Comparison of ENCODE assay signal across 3 cellular contexts in the genomic region with DNA sequence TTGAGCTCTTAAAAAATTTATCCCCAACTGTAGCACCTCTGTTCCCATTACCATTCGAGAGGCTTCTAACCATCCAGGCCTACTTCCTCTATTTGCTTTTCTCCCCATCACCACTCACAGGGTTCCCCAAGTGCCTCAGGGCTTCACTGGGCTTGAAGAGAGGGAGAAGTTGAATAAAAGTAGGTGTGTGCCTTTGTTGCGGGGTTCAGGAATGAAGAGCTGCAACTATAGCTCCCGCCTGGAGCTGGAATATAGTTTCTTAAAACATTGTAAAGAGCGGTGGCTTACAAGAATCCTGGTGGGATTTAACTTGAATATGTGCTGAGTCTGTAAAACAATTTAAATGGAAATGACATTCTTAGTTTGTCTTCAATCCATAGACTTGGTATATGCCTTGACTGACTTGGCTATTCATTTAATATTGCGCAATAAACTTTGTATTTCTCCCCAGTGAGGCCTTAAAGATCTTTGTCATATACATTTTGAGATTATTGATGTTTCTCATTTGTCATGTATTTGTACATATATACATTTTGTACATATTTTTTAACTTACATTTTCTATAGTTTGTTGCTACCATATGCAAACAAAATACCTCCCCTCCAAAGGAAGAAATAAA.
TF ChIP-seq lines count a peak whose summit lies in the region.

No MANE protein-coding gene starts in this region.

TF ChIP-seq in GM23338, 12 proteins besides CTCF, POLR2A, EP300 and RAD21:
- no peak for TF ChIP-seq EZH2phosphoT487 (IDR thresholded peaks at IDR 0.05; ENCODE audit: unreplicated experiment)
- no peak for TF ChIP-seq NANOG (IDR thresholded peaks at IDR 0.05; ENCODE audit: borderline replicate concordance)
- TF ChIP-seq STAT1 (IDR thresholded peaks at IDR 0.05; ENCODE audit: unreplicated experiment), result no peak
- no peak for TF ChIP-seq ZNF114 (CRISPR knock-in tag; IDR thresholded peaks at IDR 0.05)

TF ChIP-seq in Ishikawa, 13 proteins besides CTCF, POLR2A, EP300 and RAD21:
- TF ChIP-seq ZBTB7A (IDR thresholded peaks at IDR 0.05; ENCODE audit: low read depth), result no peak
- TF ChIP-seq CEBPB (IDR thresholded peaks at IDR 0.05), result peak; percentile 92
- no peak for TF ChIP-seq TEAD4 (IDR thresholded peaks at IDR 0.05)
- no peak for TF ChIP-seq TAF1 (IDR thresholded peaks at IDR 0.05; ENCODE audit: low read depth)
TF ChIP-seq in Ishikawa: peak in this region for 1.

TF ChIP-seq in H1, 55 proteins besides CTCF, POLR2A, EP300 and RAD21:
- TF ChIP-seq ASH2L (IDR thresholded peaks at IDR 0.05; ENCODE audit: low read length) (no peak), CEBPB (IDR thresholded peaks at IDR 0.05; ENCODE audit: low read depth, low read length) (peak; percentile 98), HDAC6 (IDR thresholded peaks at IDR 0.05; ENCODE audit: low read depth, low read length) (no peak), POU5F1 (IDR thresholded peaks at IDR 0.05; ENCODE audit: low read depth, low read length) (no peak), RFX5 (IDR thresholded peaks at IDR 0.05; ENCODE audit: borderline replicate concordance, low read depth, low read length) (no peak), TBP (IDR thresholded peaks at IDR 0.05; ENCODE audit: low read depth, low read length) (no peak)
- TF ChIP-seq, protein P1, sequence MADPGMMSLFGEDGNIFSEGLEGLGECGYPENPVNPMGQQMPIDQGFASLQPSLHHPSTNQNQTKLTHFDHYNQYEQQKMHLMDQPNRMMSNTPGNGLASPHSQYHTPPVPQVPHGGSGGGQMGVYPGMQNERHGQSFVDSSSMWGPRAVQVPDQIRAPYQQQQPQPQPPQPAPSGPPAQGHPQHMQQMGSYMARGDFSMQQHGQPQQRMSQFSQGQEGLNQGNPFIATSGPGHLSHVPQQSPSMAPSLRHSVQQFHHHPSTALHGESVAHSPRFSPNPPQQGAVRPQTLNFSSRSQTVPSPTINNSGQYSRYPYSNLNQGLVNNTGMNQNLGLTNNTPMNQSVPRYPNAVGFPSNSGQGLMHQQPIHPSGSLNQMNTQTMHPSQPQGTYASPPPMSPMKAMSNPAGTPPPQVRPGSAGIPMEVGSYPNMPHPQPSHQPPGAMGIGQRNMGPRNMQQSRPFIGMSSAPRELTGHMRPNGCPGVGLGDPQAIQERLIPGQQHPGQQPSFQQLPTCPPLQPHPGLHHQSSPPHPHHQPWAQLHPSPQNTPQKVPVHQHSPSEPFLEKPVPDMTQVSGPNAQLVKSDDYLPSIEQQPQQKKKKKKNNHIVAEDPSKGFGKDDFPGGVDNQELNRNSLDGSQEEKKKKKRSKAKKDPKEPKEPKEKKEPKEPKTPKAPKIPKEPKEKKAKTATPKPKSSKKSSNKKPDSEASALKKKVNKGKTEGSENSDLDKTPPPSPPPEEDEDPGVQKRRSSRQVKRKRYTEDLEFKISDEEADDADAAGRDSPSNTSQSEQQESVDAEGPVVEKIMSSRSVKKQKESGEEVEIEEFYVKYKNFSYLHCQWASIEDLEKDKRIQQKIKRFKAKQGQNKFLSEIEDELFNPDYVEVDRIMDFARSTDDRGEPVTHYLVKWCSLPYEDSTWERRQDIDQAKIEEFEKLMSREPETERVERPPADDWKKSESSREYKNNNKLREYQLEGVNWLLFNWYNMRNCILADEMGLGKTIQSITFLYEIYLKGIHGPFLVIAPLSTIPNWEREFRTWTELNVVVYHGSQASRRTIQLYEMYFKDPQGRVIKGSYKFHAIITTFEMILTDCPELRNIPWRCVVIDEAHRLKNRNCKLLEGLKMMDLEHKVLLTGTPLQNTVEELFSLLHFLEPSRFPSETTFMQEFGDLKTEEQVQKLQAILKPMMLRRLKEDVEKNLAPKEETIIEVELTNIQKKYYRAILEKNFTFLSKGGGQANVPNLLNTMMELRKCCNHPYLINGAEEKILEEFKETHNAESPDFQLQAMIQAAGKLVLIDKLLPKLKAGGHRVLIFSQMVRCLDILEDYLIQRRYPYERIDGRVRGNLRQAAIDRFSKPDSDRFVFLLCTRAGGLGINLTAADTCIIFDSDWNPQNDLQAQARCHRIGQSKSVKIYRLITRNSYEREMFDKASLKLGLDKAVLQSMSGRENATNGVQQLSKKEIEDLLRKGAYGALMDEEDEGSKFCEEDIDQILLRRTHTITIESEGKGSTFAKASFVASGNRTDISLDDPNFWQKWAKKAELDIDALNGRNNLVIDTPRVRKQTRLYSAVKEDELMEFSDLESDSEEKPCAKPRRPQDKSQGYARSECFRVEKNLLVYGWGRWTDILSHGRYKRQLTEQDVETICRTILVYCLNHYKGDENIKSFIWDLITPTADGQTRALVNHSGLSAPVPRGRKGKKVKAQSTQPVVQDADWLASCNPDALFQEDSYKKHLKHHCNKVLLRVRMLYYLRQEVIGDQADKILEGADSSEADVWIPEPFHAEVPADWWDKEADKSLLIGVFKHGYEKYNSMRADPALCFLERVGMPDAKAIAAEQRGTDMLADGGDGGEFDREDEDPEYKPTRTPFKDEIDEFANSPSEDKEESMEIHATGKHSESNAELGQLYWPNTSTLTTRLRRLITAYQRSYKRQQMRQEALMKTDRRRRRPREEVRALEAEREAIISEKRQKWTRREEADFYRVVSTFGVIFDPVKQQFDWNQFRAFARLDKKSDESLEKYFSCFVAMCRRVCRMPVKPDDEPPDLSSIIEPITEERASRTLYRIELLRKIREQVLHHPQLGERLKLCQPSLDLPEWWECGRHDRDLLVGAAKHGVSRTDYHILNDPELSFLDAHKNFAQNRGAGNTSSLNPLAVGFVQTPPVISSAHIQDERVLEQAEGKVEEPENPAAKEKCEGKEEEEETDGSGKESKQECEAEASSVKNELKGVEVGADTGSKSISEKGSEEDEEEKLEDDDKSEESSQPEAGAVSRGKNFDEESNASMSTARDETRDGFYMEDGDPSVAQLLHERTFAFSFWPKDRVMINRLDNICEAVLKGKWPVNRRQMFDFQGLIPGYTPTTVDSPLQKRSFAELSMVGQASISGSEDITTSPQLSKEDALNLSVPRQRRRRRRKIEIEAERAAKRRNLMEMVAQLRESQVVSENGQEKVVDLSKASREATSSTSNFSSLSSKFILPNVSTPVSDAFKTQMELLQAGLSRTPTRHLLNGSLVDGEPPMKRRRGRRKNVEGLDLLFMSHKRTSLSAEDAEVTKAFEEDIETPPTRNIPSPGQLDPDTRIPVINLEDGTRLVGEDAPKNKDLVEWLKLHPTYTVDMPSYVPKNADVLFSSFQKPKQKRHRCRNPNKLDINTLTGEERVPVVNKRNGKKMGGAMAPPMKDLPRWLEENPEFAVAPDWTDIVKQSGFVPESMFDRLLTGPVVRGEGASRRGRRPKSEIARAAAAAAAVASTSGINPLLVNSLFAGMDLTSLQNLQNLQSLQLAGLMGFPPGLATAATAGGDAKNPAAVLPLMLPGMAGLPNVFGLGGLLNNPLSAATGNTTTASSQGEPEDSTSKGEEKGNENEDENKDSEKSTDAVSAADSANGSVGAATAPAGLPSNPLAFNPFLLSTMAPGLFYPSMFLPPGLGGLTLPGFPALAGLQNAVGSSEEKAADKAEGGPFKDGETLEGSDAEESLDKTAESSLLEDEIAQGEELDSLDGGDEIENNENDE (IDR thresholded peaks at IDR 0.05; ENCODE audit: insufficient replicate concordance, low read length), result no peak
TF ChIP-seq in H1: peak in this region for 1.
